ENCODE assay signal across 27 cellular contexts in the genomic region with DNA sequence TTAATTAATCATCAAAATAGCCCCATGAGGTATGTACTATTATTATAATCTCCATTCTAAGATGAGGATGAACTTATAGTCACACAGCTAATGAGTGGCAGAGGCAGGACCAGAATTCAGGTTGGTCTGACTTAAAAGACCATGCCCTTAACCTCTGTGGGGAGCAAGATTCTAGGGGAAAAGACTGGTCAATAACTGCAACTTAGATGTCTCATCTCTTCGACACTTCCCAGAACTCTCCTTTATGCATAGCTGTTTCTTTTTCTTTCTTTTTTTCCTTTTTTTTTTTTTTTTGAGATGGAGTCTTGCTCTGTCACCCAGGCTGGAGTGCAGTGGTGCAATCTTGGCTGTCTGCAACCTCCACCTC.
DNase-seq lines count a peak whose midpoint lies in the region; ATAC-seq, FAIRE-seq and TF ChIP-seq lines count a peak whose summit lies in the region.
"Had no signal": no experiment of that assay in that cellular context is flagged by ENCODE, and none has a peak within 500 bp of the region (broad histone marks: within the 10 kb centered on the region; RNA-seq: fewer than 3 reads in every experiment).

No MANE protein-coding gene starts in this region.

- no peak for DNase-seq in A549 (ENCODE audit: low read depth in 1 of 2, low spot score in 1 of 2)
- no peak for DNase-seq in HCT116 (ENCODE audit: low read depth, low spot score)
- peak in 1 of 2 experiments; percentile 1 for DNase-seq in SJSA1 (ENCODE audit: low read depth in 1 of 2, low spot score in 2 of 2)
- no peak for DNase-seq in epithelial cell of prostate (ENCODE audit: low read depth, low spot score)
- DNase-seq in NCI-H128 (lab: John Stamatoyannopoulos, UW; ENCODE audit: unreplicated experiment): no peak
- no peak for DNase-seq in activated T-cell treated with anti-CD3 and anti-CD28 coated beads, Interleukin-2, amount 50 U/mL, for 72 hours
- no peak for DNase-seq in anterior cingulate cortex (lab: John Stamatoyannopoulos, UW)
- DNase-seq in activated effector memory CD4-positive, alpha-beta T cell treated with anti-CD3 and anti-CD28 coated beads, Interleukin-2, amount 50 U/mL, for 16 hours: no peak
- DNase-seq: 8988T; C1 segment of cervical spinal cord; Caco-2; CD4-positive, alpha-beta memory T cell; DMS 273 treated with DMSO at 0.1 percent for 48 hours; DMS79; GDM1; H7; NCI-H1092; NCI-H1436 treated with DMSO at 0.1 percent for 48 hours; NCI-H187 treated with DMSO at 0.1 percent for 48 hours; NCI-H2107; NCI-H446 treated with DMSO at 0.1 percent for 48 hours; Peyer's patch; T-cell had no signal

- CTCF ChIA-PET in A549 (lab: Yijun Ruan, JAX) (interaction anchor here (0.6 to 14.1 kb wide), 10 partner anchors 8 to 98 kb away, joined by 3 to 148 read pairs (median 4); no protein-coding TSS in a partner anchor), HCT116 (lab: Charles Lee) (no interaction called here)

- no peaks in the 10 kb centered on the region for H3K79me2 ChIP-seq in HCT116 (ENCODE audit: insufficient read depth, low read length)

- H3K4me3 ChIP-seq in A549: no peak overlapping the region
- no peak overlapping the region for H3K4me3 ChIP-seq in HCT116 (replicated peaks in 1 of 2; ENCODE audit: low read depth in 1 of 2, low read length in 2 of 2)
- H3K4me3 ChIP-seq in SJSA1: no peak overlapping the region
- H3K4me3 ChIP-seq: GM12878, GM23248, Peyer's patch, SJCRH30 had no signal

- H3K27me3 ChIP-seq in HCT116 (ENCODE audit: insufficient read depth, low read length) (no peaks in the 10 kb centered on the region), SJSA1 (replicated peaks) (no peaks in the 10 kb centered on the region)
- H3K27me3 ChIP-seq: Peyer's patch, SJCRH30 had no signal

- no peak for TF ChIP-seq POLR2A in A549 (IDR thresholded peaks at IDR 0.05; ENCODE audit: low read length)
- TF ChIP-seq POLR2A in HCT116 (IDR thresholded peaks at IDR 0.05; ENCODE audit: borderline replicate concordance, extremely low read depth, insufficient read depth, insufficient read length): no peak

- intact Hi-C loops in HCT116 (cut with micrococcal nuclease): loop anchor here (2.0 kb wide), 1 partner anchor 66 kb away; a partner anchor contains a TSS

- H3K4me1 ChIP-seq in A549 (peaks cover 54% of the 10 kb centered on the region), HCT116 (ENCODE audit: control insufficient read depth in 1 of 2, insufficient read depth in 2 of 2, low read length in 2 of 2) (peaks cover 24 to 49% of the 10 kb centered on the region in 2 experiments), SJSA1 (replicated peaks) (peaks cover 57% of the 10 kb centered on the region)

- H3K9ac ChIP-seq in HCT116 (ENCODE audit: low read length): no peak overlapping the region
- H3K9ac ChIP-seq: GM23248, KMS-11 had no signal

- no TSS peak for BruUV-seq in HCT116 (replicated peaks; lab: Mats Ljungman, UMichigan)

- no peak overlapping the region for H3K27ac Mint-ChIP-seq in activated T-cell treated with anti-CD3 and anti-CD28 coated beads, Interleukin-2, amount 50 U/mL, for 72 hours
- H3K27ac Mint-ChIP-seq: CD4-positive, alpha-beta memory T cell; T-cell had no signal

- H3K9me3 Mint-ChIP-seq in activated T-cell treated with anti-CD3 and anti-CD28 coated beads, Interleukin-2, amount 50 U/mL, for 72 hours: no peaks in the 10 kb centered on the region
- H3K9me3 Mint-ChIP-seq: CD4-positive, alpha-beta memory T cell; T-cell had no signal

- H3K9me2 ChIP-seq in HCT116 (ENCODE audit: insufficient read depth): no peaks in the 10 kb centered on the region

- H3K4me2 ChIP-seq in A549 (peak overlapping the region; percentile 59; the same call in 2 of the 3 replicates), HCT116 (ENCODE audit: low read length) (peak overlapping the region; percentile 71; the same call in 1 of the 2 replicates)
- H3K4me2 ChIP-seq: KMS-11 had no signal

- no peaks in the 10 kb centered on the region for H4K20me1 ChIP-seq in HCT116 (ENCODE audit: insufficient read depth)

- H3K9me3 ChIP-seq in A549: no peaks in the 10 kb centered on the region
- H3K9me3 ChIP-seq in HCT116 (ENCODE audit: control insufficient read depth in 1 of 2, insufficient read depth in 1 of 2, low read depth in 1 of 2, low read length in 2 of 2): no peaks in the 10 kb centered on the region
- no peaks in the 10 kb centered on the region for H3K9me3 ChIP-seq in SJSA1 (replicated peaks)
- H3K9me3 ChIP-seq: Caco-2, Peyer's patch, SJCRH30 had no signal

- FAIRE-seq in A549 (lab: Jason Lieb, UNC): no peak
- FAIRE-seq: GM12878 had no signal

- TF ChIP-seq CTCF in A549 (IDR thresholded peaks at IDR 0.05) (no peak), HCT116 (IDR thresholded peaks at IDR 0.05 in 2 of 3, conservative IDR thresholded peaks at IDR 0.05 in 1 of 3; ENCODE audit: borderline replicate concordance in 1 of 3, insufficient read depth in 1 of 3, low read depth in 2 of 3, low read length in 2 of 3) (no peak)

- no peak for TF ChIP-seq EP300 in A549 (IDR thresholded peaks at IDR 0.05)

- POLR2A ChIA-PET in A549 (lab: Yijun Ruan, JAX): interaction anchor here (0.6 to 0.8 kb wide), 2 partner anchors 66 to 121 kb away, joined by 3 to 8 read pairs; a partner anchor contains a TSS
- POLR2A ChIA-PET in HCT116 (lab: Charles Lee): interaction anchor here (0.6 to 4.1 kb wide), 6 partner anchors 10 to 444 kb away, joined by 3 to 38 read pairs (median 10); a partner anchor contains a TSS

- peak overlapping the region; percentile 54 to 92; a peak in 5 of 6 replicates for H3K27ac ChIP-seq in A549
- H3K27ac ChIP-seq in HCT116 (ENCODE audit: low read depth, low read length): no peak overlapping the region
- H3K27ac ChIP-seq in SJSA1: peak overlapping the region; percentile 44; the same call in 1 of the 2 replicates
- H3K27ac ChIP-seq in epithelial cell of prostate: peak overlapping the region; percentile 35
- H3K27ac ChIP-seq: KMS-11, Peyer's patch, SJCRH30 had no signal

- H2AFZ ChIP-seq in HCT116 (ENCODE audit: low read depth, low read length, poor library complexity, severe bottlenecking): peak overlapping the region; percentile 8
- H2AFZ ChIP-seq: GM23248 had no signal

- H3K36me3 Mint-ChIP-seq in activated T-cell treated with anti-CD3 and anti-CD28 coated beads, Interleukin-2, amount 50 U/mL, for 72 hours (ENCODE audit: insufficient read depth in 2 of 2): no peaks in the 10 kb centered on the region
- H3K36me3 Mint-ChIP-seq: CD4-positive, alpha-beta memory T cell; T-cell had no signal

- RAD21 ChIA-PET in HCT116 (lab: Charles Lee; ENCODE audit: low non-redundant PET in 1 of 2, low total read pairs in 2 of 2, uncharacterized antibody in 2 of 2, unreplicated experiment in 2 of 2): interaction anchor here (0.6 to 0.7 kb wide), 2 partner anchors 39 to 65 kb away, joined by 3 to 4 read pairs; no protein-coding TSS in a partner anchor

- peaks cover 14% of the 10 kb centered on the region for H3K4me1 Mint-ChIP-seq in activated T-cell treated with anti-CD3 and anti-CD28 coated beads, Interleukin-2, amount 50 U/mL, for 72 hours (ENCODE audit: low read depth)

- WGBS in A549 (ENCODE audit: missing lambda C conversion rate): 81% methylated on average over 1 of the region's 1 CpG

- H3K36me3 ChIP-seq in HCT116 (ENCODE audit: control insufficient read depth in 1 of 2, insufficient read depth in 2 of 2, low read length in 2 of 2) (no peaks in the 10 kb centered on the region), SJSA1 (no peaks in the 10 kb centered on the region)
- H3K36me3 ChIP-seq: Peyer's patch, SJCRH30 had no signal

- H3K27me3 Mint-ChIP-seq in activated T-cell treated with anti-CD3 and anti-CD28 coated beads, Interleukin-2, amount 50 U/mL, for 72 hours (ENCODE audit: low read depth): no peaks in the 10 kb centered on the region
- H3K27me3 Mint-ChIP-seq: T-cell had no signal

- no peak overlapping the region for H3K4me3 Mint-ChIP-seq in activated T-cell treated with anti-CD3 and anti-CD28 coated beads, Interleukin-2, amount 50 U/mL, for 72 hours
- H3K4me3 Mint-ChIP-seq: CD4-positive, alpha-beta memory T cell; T-cell had no signal

- ATAC-seq in A549: no peak
- no peak for ATAC-seq in HCT116
- ATAC-seq in activated T-cell treated with anti-CD3 and anti-CD28 coated beads, Interleukin-2, amount 50 U/mL, for 72 hours (replicated peaks in 1 of 2): no peak
- ATAC-seq: GM12878, T-cell had no signal

- TF ChIP-seq RAD21 in A549 (conservative IDR thresholded peaks at IDR 0.05 in 1 of 2, IDR thresholded peaks at IDR 0.05 in 1 of 2): no peak
- no peak for TF ChIP-seq RAD21 in HCT116 (IDR thresholded peaks at IDR 0.05; ENCODE audit: low read depth)

TF ChIP-seq in A549, 52 proteins besides CTCF, POLR2A, EP300 and RAD21 (continues in another document):
- TF ChIP-seq TFCP2L1 (CRISPR knock-in tag; IDR thresholded peaks at IDR 0.05): no peak
- TF ChIP-seq, protein P1, sequence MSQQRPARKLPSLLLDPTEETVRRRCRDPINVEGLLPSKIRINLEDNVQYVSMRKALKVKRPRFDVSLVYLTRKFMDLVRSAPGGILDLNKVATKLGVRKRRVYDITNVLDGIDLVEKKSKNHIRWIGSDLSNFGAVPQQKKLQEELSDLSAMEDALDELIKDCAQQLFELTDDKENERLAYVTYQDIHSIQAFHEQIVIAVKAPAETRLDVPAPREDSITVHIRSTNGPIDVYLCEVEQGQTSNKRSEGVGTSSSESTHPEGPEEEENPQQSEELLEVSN (IDR thresholded peaks at IDR 0.05; ENCODE audit: borderline replicate concordance, low read depth): no peak
- no peak for TF ChIP-seq RARB (CRISPR knock-in tag; IDR thresholded peaks at IDR 0.05)
- no peak for TF ChIP-seq GATA3 (IDR thresholded peaks at IDR 0.05; ENCODE audit: borderline replicate concordance)
- no peak for TF ChIP-seq MAFK (IDR thresholded peaks at IDR 0.05; ENCODE audit: partially characterized antibody)
- no peak for TF ChIP-seq CEBPB (IDR thresholded peaks at IDR 0.05)
- no peak for TF ChIP-seq NPAS2 (CRISPR knock-in tag; IDR thresholded peaks at IDR 0.05; ENCODE audit: borderline replicate concordance)
- no peak for TF ChIP-seq SREBF2 (IDR thresholded peaks at IDR 0.05)

TF ChIP-seq in HCT116, 20 proteins besides CTCF, POLR2A, EP300 and RAD21 (continues in another document):
- TF ChIP-seq EZH2phosphoT487 (IDR thresholded peaks at IDR 0.05; ENCODE audit: borderline replicate concordance): no peak
- TF ChIP-seq JUND (IDR thresholded peaks at IDR 0.05): no peak
- no peak for TF ChIP-seq ZFX (IDR thresholded peaks at IDR 0.05)
- no peak for TF ChIP-seq CBX3 (IDR thresholded peaks at IDR 0.05; ENCODE audit: low read depth)
- TF ChIP-seq CEBPB (IDR thresholded peaks at IDR 0.05; ENCODE audit: low read depth): no peak
- no peak for TF ChIP-seq ZNF274 (IDR thresholded peaks at IDR 0.05; ENCODE audit: low read depth, low read length)
